Comparison of ENCODE assay signal across 12 cellular contexts in genomic region chr2:9883897-9884296, GRCh38.
"Had no signal": no experiment of that assay in that cellular context is flagged by ENCODE, and none has a peak within 500 bp of the region (broad histone marks: within the 10 kb centered on the region; RNA-seq: fewer than 3 reads in every experiment).

No MANE protein-coding gene starts in this region.

- H3K27ac Mint-ChIP-seq: natural killer cell treated with Interleukin-12 subunit alpha and Interleukin-12 subunit beta and Interleukin-15 and Interleukin-18, amount 100 ng/mL, for 72 hours; type B pancreatic cell had no signal

- DNase-seq: effector memory CD4-positive, alpha-beta T cell; kidney glomerular epithelial cell; small intestine; stimulated activated CD4-positive, alpha-beta T cell treated with anti-CD3 and anti-CD28 coated beads, Interleukin-12 subunit alpha, Interleukin-12 subunit beta, amount 100 ng/mL, for 4 hours; stimulated activated naive CD4-positive, alpha-beta T cell treated with Interleukin-2 at 50 U/mL for 16 hours; thyroid gland; uterus had no signal

- H3K4me3 Mint-ChIP-seq: natural killer cell treated with Interleukin-12 subunit alpha and Interleukin-12 subunit beta and Interleukin-15 and Interleukin-18, amount 100 ng/mL, for 72 hours; type B pancreatic cell had no signal

- H3K4me3 ChIP-seq: heart left ventricle, right atrium auricular region, thyroid gland, uterus had no signal

- H3K36me3 ChIP-seq: uterus had no signal

- H3K27ac ChIP-seq: heart left ventricle, right atrium auricular region, thyroid gland, uterus had no signal

- H3K27me3 Mint-ChIP-seq: natural killer cell treated with Interleukin-12 subunit alpha and Interleukin-12 subunit beta and Interleukin-15 and Interleukin-18, amount 100 ng/mL, for 72 hours; type B pancreatic cell had no signal

- ATAC-seq: esophagus mucosa; heart left ventricle; natural killer cell treated with Interleukin-12 subunit alpha and Interleukin-12 subunit beta and Interleukin-15 and Interleukin-18, amount 100 ng/mL, for 72 hours had no signal

- H3K9me3 ChIP-seq: thyroid gland had no signal

- H3K4me1 ChIP-seq: heart left ventricle, right atrium auricular region, thyroid gland, uterus had no signal

- H3K27me3 ChIP-seq: heart left ventricle, right atrium auricular region, thyroid gland, uterus had no signal
